9 cellular contexts compared by ENCODE assay signal in genomic region chr11:18578975-18579598, GRCh38. TPM values are rescaled to one million over a fixed set of nuclear protein-coding genes. Genes with fewer than 3 reads are reported as not detected.
DNase-seq lines count a peak whose midpoint lies in the region; ATAC-seq, FAIRE-seq and TF ChIP-seq lines count a peak whose summit lies in the region.
"Had no signal": no experiment of that assay in that cellular context is flagged by ENCODE, and none has a peak within 500 bp of the region (broad histone marks: within the 10 kb centered on the region; RNA-seq: fewer than 3 reads in every experiment).

No MANE protein-coding gene starts in this region.

- FAIRE-seq in RCC 7860 (lab: Jason Lieb, UNC), result peak; percentile 66

- H4K8ac ChIP-seq in mesendoderm (ENCODE audit: low read depth, low read length), result no peak overlapping the region

- H2BK15ac ChIP-seq in mesendoderm (replicated peaks; ENCODE audit: low read depth), result no peak overlapping the region

- WGBS in mesendoderm (ENCODE audit: extremely low coverage, insufficient coverage, low lambda C conversion rate), result no CpG with 5 or more reads among the region's 14 CpGs

- no peak overlapping the region for H2BK5ac ChIP-seq in mesendoderm (ENCODE audit: low read length)

- no peak overlapping the region for H3K27ac ChIP-seq in mesendoderm (ENCODE audit: low read depth, low read length)

- H3K18ac ChIP-seq in mesendoderm (ENCODE audit: low read length), result no peak overlapping the region

- ATAC-seq in GM21717 (IDR thresholded peaks at IDR 0.05; ENCODE audit: unreplicated experiment), result peak; percentile 85

- no peak overlapping the region for H3K4me2 ChIP-seq in mesendoderm (ENCODE audit: low read length)

- DNase-seq in GM10266 (ENCODE audit: extremely low spot score) (peak; percentile 25), RCC 7860 (ENCODE audit: low spot score) (peak; percentile 76), mesendoderm (peak; percentile 27), NCI-H1417 treated with DMSO at 0.1 percent for 48 hours (lab: John Stamatoyannopoulos, UW) (no peak), cerebellar nuclear complex (lab: John Stamatoyannopoulos, UW) (no peak), NCI-H2196 treated with DMSO at 0.1 percent for 48 hours (lab: John Stamatoyannopoulos, UW; ENCODE audit: unreplicated experiment) (no peak)
- no peak for DNase-seq in stimulated activated CD4-positive, alpha-beta T cell treated with anti-CD3 and anti-CD28 coated beads, Interleukin-12 subunit alpha, Interleukin-12 subunit beta, amount 100 ng/mL, for 4 hours
- DNase-seq: activated effector memory CD4-positive, alpha-beta T cell treated with Interleukin-2 at 50 U/mL for 16 hours had no signal

- no peak overlapping the region for H3K4ac ChIP-seq in mesendoderm (ENCODE audit: low read depth, low read length)

- no peak overlapping the region for H3K23ac ChIP-seq in mesendoderm (ENCODE audit: low read length)

- H3K36me3 ChIP-seq in mesendoderm (ENCODE audit: control insufficient read depth, insufficient read depth, low read length), result no peaks in the 10 kb centered on the region

- H3K79me2 ChIP-seq in mesendoderm (ENCODE audit: control insufficient read depth, insufficient read depth, low read length), result no peaks in the 10 kb centered on the region

- no peak for TF ChIP-seq CTCF in GM10266 (IDR thresholded peaks at IDR 0.05; ENCODE audit: control insufficient read depth, insufficient read depth, low read depth, missing control alignments)

- no peak overlapping the region for H2BK120ac ChIP-seq in mesendoderm (ENCODE audit: low read depth, low read length)

- H3K4me1 ChIP-seq in mesendoderm (ENCODE audit: control insufficient read depth, low read depth, low read length), result no peaks in the 10 kb centered on the region

- H3K27me3 ChIP-seq in mesendoderm (ENCODE audit: insufficient read depth, low read length, poor library complexity), result no peaks in the 10 kb centered on the region

- H3K56ac ChIP-seq in mesendoderm (ENCODE audit: low read length), result peak overlapping the region; percentile 15

- H3K9ac ChIP-seq in mesendoderm (ENCODE audit: low read length), result no peak overlapping the region

- no peaks in the 10 kb centered on the region for H3K79me1 ChIP-seq in mesendoderm (ENCODE audit: low read length)

- H2AK5ac ChIP-seq in mesendoderm (ENCODE audit: low read length), result no peak overlapping the region

- H4K5ac ChIP-seq in mesendoderm (ENCODE audit: low read length), result no peak overlapping the region

- H3K4me3 ChIP-seq in mesendoderm (ENCODE audit: low read length), result no peak overlapping the region

RNA-seq across cellular contexts. Expression of gene UEVLD, which starts 9.4 kb away (rescaled TPM):
- polyA plus RNA-seq in mesendoderm (2013, experiment 1 of 2), result 4.8 TPM
- polyA plus RNA-seq in mesendoderm (2013, experiment 2 of 2), result 4.5 TPM

RNA-seq across cellular contexts. Expression of gene MISFA, which starts 20.5 kb away (rescaled TPM):
- polyA plus RNA-seq in mesendoderm (2013, experiment 1 of 2), result 2.2 TPM
- 2.4 TPM for polyA plus RNA-seq in mesendoderm (2013, experiment 2 of 2)

RNA-seq across cellular contexts. Expression of gene TSG101, which starts 52.3 kb away (rescaled TPM):
- polyA plus RNA-seq in mesendoderm (2013, experiment 1 of 2), result 62.8 TPM
- polyA plus RNA-seq in mesendoderm (2013, experiment 2 of 2), result 66.0 TPM

RNA-seq across cellular contexts. Expression of gene SPTY2D1, which starts 55.1 kb away (rescaled TPM):
- polyA plus RNA-seq in mesendoderm (2013, experiment 1 of 2), result 12.6 TPM
- 13.5 TPM for polyA plus RNA-seq in mesendoderm (2013, experiment 2 of 2)

Comparison
In these comparisons a context has a peak if more than half of its experiments do, and no peak if none do; other contexts are left out.
1. DNase-seq: peak in GM10266 (single experiment), RCC 7860 (single experiment) and mesendoderm (single experiment); none in NCI-H1417 treated with DMSO at 0.1 percent for 48 hours (single experiment), cerebellar nuclear complex (0 of 2), NCI-H2196 treated with DMSO at 0.1 percent for 48 hours (single experiment) and stimulated activated CD4-positive, alpha-beta T cell treated with anti-CD3 and anti-CD28 coated beads, Interleukin-12 subunit alpha, Interleukin-12 subunit beta, amount 100 ng/mL, for 4 hours (single experiment).